7 cellular contexts compared by ENCODE assay signal in the genomic region with DNA sequence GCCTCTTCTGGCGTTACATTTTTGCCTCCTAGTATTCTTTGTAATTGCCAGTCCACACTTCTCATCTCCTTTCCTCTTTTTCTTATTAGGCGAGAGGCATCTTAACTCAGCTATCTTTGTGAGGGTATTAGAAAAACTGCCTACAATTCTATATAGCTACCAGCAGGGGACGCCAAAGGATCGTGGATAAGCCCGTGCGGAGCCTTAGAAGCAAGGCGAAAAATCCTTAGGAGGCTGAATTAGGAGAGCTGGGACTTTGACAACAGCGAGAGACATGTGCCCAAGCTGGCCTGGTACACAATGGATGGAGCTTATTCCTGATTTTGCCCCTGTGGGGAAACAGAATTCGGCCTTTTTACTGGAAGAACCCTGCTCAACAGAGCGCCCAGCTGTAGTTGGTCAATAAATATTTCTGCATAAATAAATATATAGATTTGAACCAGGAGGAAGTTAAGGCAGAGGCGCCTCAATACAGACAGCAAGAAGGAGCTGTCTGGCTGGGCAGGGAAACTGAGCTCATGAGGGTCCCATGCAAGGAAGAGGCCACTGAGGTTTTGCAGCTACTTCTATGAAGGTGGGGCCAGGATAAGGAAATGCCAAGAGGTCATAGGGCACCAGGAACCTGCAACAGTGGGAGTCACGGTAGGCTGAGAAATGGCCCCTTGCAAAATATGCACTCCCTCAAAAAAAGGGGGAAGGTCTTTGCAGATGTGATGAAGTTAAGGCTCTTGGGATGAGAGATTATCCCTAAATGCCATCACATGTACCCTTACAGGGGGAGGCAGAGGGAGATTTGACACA. TPM values are rescaled to one million over a fixed set of nuclear protein-coding genes. Genes with fewer than 3 reads are reported as not detected.
A peak's percentile ranks its signal among the peaks of the same experiment; 100 is the strongest.
DNase-seq lines count a peak whose midpoint lies in the region; ATAC-seq and FAIRE-seq lines count a peak whose summit lies in the region.

No MANE protein-coding gene starts in this region.

- intact Hi-C loops in left ventricle myocardium superior (cut with micrococcal nuclease): loop anchor here (5.0 kb wide), 1 partner anchor 532 kb away; no protein-coding TSS in a partner anchor
- intact Hi-C loops in sciatic nerve (cut with DNase I): no loop called here

- DNase-seq in GF-D8 (lab: John Stamatoyannopoulos, UW) (peak; percentile 13), HTR-8/SVneo (ENCODE audit: insufficient read length, low spot score) (peak; percentile 59), NCI-H82 (lab: John Stamatoyannopoulos, UW) (peak; percentile 80), amniotic epithelial cell (ENCODE audit: low read depth) (peak; percentile 58), left ventricle myocardium superior (no peak), sciatic nerve (ENCODE audit: low spot score) (no peak)

- ATAC-seq in left ventricle myocardium superior (peak; percentile 66), sciatic nerve (peak; percentile 32), GM21367 (IDR thresholded peaks at IDR 0.05; ENCODE audit: unreplicated experiment) (no peak)

- no peak for FAIRE-seq in HTR-8/SVneo (lab: Jason Lieb, UNC)

RNA-seq across cellular contexts. Expression of gene RBM19, which starts 14.6 kb away (rescaled TPM):
- 19.8 TPM for total RNA-seq in left ventricle myocardium superior
- 40.3 TPM for total RNA-seq in sciatic nerve

Comparison
In these comparisons a context has a peak if more than half of its experiments do, and no peak if none do; other contexts are left out.
1. DNase-seq: peak in GF-D8 (single experiment), HTR-8/SVneo (single experiment), NCI-H82 (single experiment) and amniotic epithelial cell (single experiment); none in left ventricle myocardium superior (single experiment) and sciatic nerve (single experiment).